14 cellular contexts compared by ENCODE assay signal in the genomic region with DNA sequence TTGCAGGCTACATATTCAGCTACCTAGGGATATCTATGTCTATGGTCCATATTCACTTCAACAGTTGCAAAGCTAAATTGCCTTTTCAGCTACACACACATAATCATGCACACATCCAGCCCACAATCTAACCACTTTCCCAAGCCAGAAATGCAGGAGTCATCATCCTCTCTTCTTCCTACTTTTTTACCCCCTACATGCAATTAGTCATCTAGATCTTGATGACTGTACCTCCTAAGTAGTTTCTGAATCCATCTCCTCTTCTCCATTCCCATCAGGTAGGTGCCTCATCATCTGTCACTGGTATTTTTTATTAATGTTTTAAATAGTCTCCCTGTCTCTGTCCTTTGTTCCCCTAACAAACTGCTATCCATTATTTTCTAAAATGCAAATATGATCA. TPM values are rescaled to one million over a fixed set of nuclear protein-coding genes. Genes with fewer than 3 reads are reported as not detected.
DNase-seq lines count a peak whose midpoint lies in the region; TF ChIP-seq lines count a peak whose summit lies in the region.
"Had no signal": no experiment of that assay in that cellular context is flagged by ENCODE, and none has a peak within 500 bp of the region (broad histone marks: within the 10 kb centered on the region; RNA-seq: fewer than 3 reads in every experiment).

No MANE protein-coding gene starts in this region.

- H3K27me3 ChIP-seq in brain microvascular endothelial cell (replicated peaks) (no peaks in the 10 kb centered on the region), transverse colon (no peaks in the 10 kb centered on the region)

- no peak for TF ChIP-seq EP300 in transverse colon (IDR thresholded peaks at IDR 0.05; ENCODE audit: low read depth)

- in situ Hi-C loops in brain microvascular endothelial cell (cut with HindIII; ENCODE audit: low pct_ligation_motif_present, low sequenced_read_pairs): no loop called here
- in situ Hi-C loops in transverse colon (cut with MboI; ENCODE audit: low pct_ligation_motif_present in 1 of 4, low pct_unique_long_range_greater_than_20kb in 1 of 4, low sequenced_read_pairs in 3 of 4): no loop called here

- TF ChIP-seq POLR2A in erythroblast (IDR thresholded peaks at IDR 0.05; ENCODE audit: low read length) (no peak), transverse colon (IDR thresholded peaks at IDR 0.05) (no peak)

- H3K36me3 ChIP-seq in brain microvascular endothelial cell (replicated peaks) (no peaks in the 10 kb centered on the region), transverse colon (no peaks in the 10 kb centered on the region)

- no peaks in the 10 kb centered on the region for H3K9me3 ChIP-seq in transverse colon

- no peaks in the 10 kb centered on the region for H3K4me1 ChIP-seq in transverse colon

- intact Hi-C loops in transverse colon (cut with DNase I; ENCODE audit: low total_unique reads): no loop called here

- TF ChIP-seq CTCF in brain microvascular endothelial cell (IDR thresholded peaks at IDR 0.05; ENCODE audit: low read depth, low read length, missing control alignments) (no peak), transverse colon (IDR thresholded peaks at IDR 0.05) (no peak)

- H3K27ac ChIP-seq in brain microvascular endothelial cell (peak overlapping the region; percentile 58), transverse colon (no peak overlapping the region)

- H3K4me3 ChIP-seq in brain microvascular endothelial cell (ENCODE audit: low read depth, low read length): no peak overlapping the region
- no peak overlapping the region for H3K4me3 ChIP-seq in transverse colon
- H3K4me3 ChIP-seq: GM23338 had no signal

- DNase-seq in COLO829 (ENCODE audit: low spot score): peak; percentile 22
- peak; percentile 91 for DNase-seq in M059J (ENCODE audit: low read depth)
- DNase-seq in brain microvascular endothelial cell: peak; percentile 87
- peak; percentile 96 for DNase-seq in kidney tubule cell (ENCODE audit: low spot score)
- no peak for DNase-seq in NCI-H524 treated with DMSO at 0.1 percent for 48 hours (lab: John Stamatoyannopoulos, UW)
- DNase-seq in NCI-H128 (lab: John Stamatoyannopoulos, UW; ENCODE audit: unreplicated experiment): no peak
- no peak for DNase-seq in erythroblast (lab: John Stamatoyannopoulos, UW)
- DNase-seq in transverse colon: no peak
- DNase-seq: DMS 273 treated with DMSO at 0.1 percent for 48 hours; effector CD8-positive, alpha-beta T cell; NCI-H1092 treated with DMSO at 0.1 percent for 48 hours; NCI-H345; trophoblast cell had no signal

RNA-seq across cellular contexts. Expression of a gene that starts 23.7 kb away (rescaled TPM):
- total RNA-seq in M059J (2014; rRNA removed; shearing (Covaris generic)): 5.1 and 11.6 TPM in 2 replicates
- total RNA-seq in transverse colon: 10 to 100 TPM in 3 of 4 donors, 1 to 10 TPM in 1; 8.4 to 34.8 (median 29.7) TPM

Comparison
In these comparisons a context has a peak if more than half of its experiments do, and no peak if none do; other contexts are left out.
1. DNase-seq: peak in COLO829 (single experiment), M059J (single experiment), brain microvascular endothelial cell (single experiment) and kidney tubule cell (single experiment); none in NCI-H524 treated with DMSO at 0.1 percent for 48 hours (single experiment), NCI-H128 (single experiment), erythroblast (0 of 2) and transverse colon (single experiment).